ENCODE assay signal across 1 cellular context in the genomic region with DNA sequence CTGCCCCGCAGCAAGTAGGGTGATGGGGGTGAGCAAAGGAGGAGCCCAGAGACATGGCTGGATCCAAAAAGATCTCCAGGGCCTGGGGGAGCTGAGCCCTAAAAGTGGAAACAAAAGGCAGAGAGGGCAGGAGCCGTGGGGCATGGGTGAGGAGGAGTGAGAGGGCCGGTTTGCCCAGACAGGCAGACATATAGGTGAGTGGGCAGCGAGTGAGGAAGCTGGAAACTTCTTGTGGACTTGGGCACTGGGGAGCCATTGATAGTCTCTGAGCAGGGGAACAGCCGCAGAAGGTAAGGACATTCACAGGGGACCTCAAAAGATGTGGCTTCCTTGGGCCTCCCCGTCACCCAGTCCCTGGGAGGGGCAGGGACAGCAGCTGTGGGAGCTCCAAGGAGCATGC.
TF ChIP-seq lines count a peak whose summit lies in the region.

No MANE protein-coding gene starts in this region.

TF ChIP-seq in HEK293, 187 proteins besides CTCF, POLR2A, EP300 and RAD21:
- TF ChIP-seq ZNF157 (tag by site-specific recombination; IDR thresholded peaks at IDR 0.05) (no peak), SP7 (tag by site-specific recombination; IDR thresholded peaks at IDR 0.05) (no peak), ZNF169 (tag by site-specific recombination; IDR thresholded peaks at IDR 0.05) (no peak), ZNF707 (tag by site-specific recombination; IDR thresholded peaks at IDR 0.05) (no peak), ZNF16 (tag by site-specific recombination; IDR thresholded peaks at IDR 0.05; ENCODE audit: low read depth) (peak; percentile 79), ZNF132 (tag by site-specific recombination; IDR thresholded peaks at IDR 0.05; ENCODE audit: borderline replicate concordance) (no peak), ZNF423 (tag by site-specific recombination; IDR thresholded peaks at IDR 0.05) (no peak)
- TF ChIP-seq, protein P1, sequence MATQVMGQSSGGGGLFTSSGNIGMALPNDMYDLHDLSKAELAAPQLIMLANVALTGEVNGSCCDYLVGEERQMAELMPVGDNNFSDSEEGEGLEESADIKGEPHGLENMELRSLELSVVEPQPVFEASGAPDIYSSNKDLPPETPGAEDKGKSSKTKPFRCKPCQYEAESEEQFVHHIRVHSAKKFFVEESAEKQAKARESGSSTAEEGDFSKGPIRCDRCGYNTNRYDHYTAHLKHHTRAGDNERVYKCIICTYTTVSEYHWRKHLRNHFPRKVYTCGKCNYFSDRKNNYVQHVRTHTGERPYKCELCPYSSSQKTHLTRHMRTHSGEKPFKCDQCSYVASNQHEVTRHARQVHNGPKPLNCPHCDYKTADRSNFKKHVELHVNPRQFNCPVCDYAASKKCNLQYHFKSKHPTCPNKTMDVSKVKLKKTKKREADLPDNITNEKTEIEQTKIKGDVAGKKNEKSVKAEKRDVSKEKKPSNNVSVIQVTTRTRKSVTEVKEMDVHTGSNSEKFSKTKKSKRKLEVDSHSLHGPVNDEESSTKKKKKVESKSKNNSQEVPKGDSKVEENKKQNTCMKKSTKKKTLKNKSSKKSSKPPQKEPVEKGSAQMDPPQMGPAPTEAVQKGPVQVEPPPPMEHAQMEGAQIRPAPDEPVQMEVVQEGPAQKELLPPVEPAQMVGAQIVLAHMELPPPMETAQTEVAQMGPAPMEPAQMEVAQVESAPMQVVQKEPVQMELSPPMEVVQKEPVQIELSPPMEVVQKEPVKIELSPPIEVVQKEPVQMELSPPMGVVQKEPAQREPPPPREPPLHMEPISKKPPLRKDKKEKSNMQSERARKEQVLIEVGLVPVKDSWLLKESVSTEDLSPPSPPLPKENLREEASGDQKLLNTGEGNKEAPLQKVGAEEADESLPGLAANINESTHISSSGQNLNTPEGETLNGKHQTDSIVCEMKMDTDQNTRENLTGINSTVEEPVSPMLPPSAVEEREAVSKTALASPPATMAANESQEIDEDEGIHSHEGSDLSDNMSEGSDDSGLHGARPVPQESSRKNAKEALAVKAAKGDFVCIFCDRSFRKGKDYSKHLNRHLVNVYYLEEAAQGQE (tag by site-specific recombination; IDR thresholded peaks at IDR 0.05) = no peak
